Comparison of ENCODE assay signal across 10 cellular contexts in the genomic region with DNA sequence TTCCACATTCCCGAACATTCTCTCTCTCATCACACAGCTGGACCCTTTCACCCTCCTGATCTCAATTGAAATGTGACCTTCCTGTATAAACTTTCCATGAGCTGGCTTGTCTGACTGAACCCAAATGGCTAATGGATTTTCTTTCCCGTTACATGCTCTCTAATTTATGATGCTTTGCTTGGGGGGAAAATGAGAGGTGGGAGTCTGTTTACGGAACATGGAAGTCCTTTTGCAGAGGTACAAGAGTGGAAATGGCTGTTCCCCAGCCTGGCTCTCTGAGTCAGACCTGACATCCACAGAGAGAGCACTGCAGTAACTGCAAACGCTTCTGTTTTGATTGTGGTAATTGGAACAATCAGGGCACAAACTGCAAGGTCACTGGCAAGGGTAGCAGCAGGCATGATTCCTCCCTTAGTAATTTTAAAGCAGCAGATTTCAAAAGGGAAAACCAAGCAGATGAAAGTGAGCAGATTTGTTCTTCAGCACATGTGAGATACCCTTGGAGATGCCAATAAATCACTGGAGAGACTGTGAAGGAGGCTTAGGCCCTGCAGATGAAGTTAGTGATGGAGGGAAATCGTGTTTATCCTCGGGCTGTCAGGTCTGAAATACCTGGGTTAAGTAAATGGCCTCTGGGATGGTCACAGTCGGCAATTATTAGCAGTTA.
A peak's percentile ranks its signal among the peaks of the same experiment; 100 is the strongest.
DNase-seq lines count a peak whose midpoint lies in the region; ATAC-seq and TF ChIP-seq lines count a peak whose summit lies in the region.
"Had no signal": no experiment of that assay in that cellular context is flagged by ENCODE, and none has a peak within 500 bp of the region (broad histone marks: within the 10 kb centered on the region; RNA-seq: fewer than 3 reads in every experiment).

No MANE protein-coding gene starts in this region.

- H3K27me3 Mint-ChIP-seq in activated T-helper 17 cell treated with anti-CD3 and anti-CD28 coated beads, Interleukin-2, amount 50 U/mL, for 72 hours: peaks cover 7% of the 10 kb centered on the region
- peaks cover 2% of the 10 kb centered on the region for H3K27me3 Mint-ChIP-seq in activated CD4-positive, alpha-beta T cell treated with anti-CD3 and anti-CD28 coated beads, Interleukin-2, amount 10 ng/mL, durations not matched to agents 7 days and 5 days

- no peak overlapping the region for H3K4me3 Mint-ChIP-seq in activated T-helper 17 cell treated with anti-CD3 and anti-CD28 coated beads, Interleukin-2, amount 50 U/mL, for 72 hours
- H3K4me3 Mint-ChIP-seq in activated CD4-positive, alpha-beta T cell treated with anti-CD3 and anti-CD28 coated beads, Interleukin-2, amount 10 ng/mL, durations not matched to agents 7 days and 5 days: no peak overlapping the region

- intact Hi-C loops in breast epithelium (cut with DNase I; ENCODE audit: low total_unique reads): loop anchor here (2.0 kb wide), 1 partner anchor 52 kb away; no protein-coding TSS in a partner anchor

- H3K27me3 ChIP-seq in breast epithelium (no peaks in the 10 kb centered on the region), lung (ENCODE audit: control insufficient read depth, insufficient read depth) (no peaks in the 10 kb centered on the region)

- 59 to 74% methylated on average over 7 of the region's 7 CpGs for WGBS in lung, 2 donors

- H3K27ac ChIP-seq in 22Rv1 (peak overlapping the region; percentile 40), breast epithelium (peak overlapping the region; percentile 53 to 73), lung (ENCODE audit: low read depth in 1 of 2, low read length in 1 of 2) (peak overlapping the region in 1 of 2 donors; percentile 67)
- H3K27ac ChIP-seq: C4-2B had no signal

- H3K9me3 Mint-ChIP-seq in activated T-helper 17 cell treated with anti-CD3 and anti-CD28 coated beads, Interleukin-2, amount 50 U/mL, for 72 hours: no peaks in the 10 kb centered on the region
- H3K9me3 Mint-ChIP-seq in activated CD4-positive, alpha-beta T cell treated with anti-CD3 and anti-CD28 coated beads, Interleukin-2, amount 10 ng/mL, durations not matched to agents 7 days and 5 days: no peaks in the 10 kb centered on the region

- H3K27ac Mint-ChIP-seq in activated T-helper 17 cell treated with anti-CD3 and anti-CD28 coated beads, Interleukin-2, amount 50 U/mL, for 72 hours: no peak overlapping the region
- no peak overlapping the region for H3K27ac Mint-ChIP-seq in activated CD4-positive, alpha-beta T cell treated with anti-CD3 and anti-CD28 coated beads, Interleukin-2, amount 10 ng/mL, durations not matched to agents 7 days and 5 days

- no peaks in the 10 kb centered on the region for H3K4me1 Mint-ChIP-seq in activated T-helper 17 cell treated with anti-CD3 and anti-CD28 coated beads, Interleukin-2, amount 50 U/mL, for 72 hours
- H3K4me1 Mint-ChIP-seq in activated CD4-positive, alpha-beta T cell treated with anti-CD3 and anti-CD28 coated beads, Interleukin-2, amount 10 ng/mL, durations not matched to agents 7 days and 5 days: no peaks in the 10 kb centered on the region

- DNase-seq in M059J (ENCODE audit: low read depth) (peak; percentile 83), breast epithelium (ENCODE audit: low spot score in 2 of 2) (no peak), lung (ENCODE audit: low spot score) (no peak), NCI-H510A treated with DMSO at 0.1 percent for 48 hours (lab: John Stamatoyannopoulos, UW) (no peak)
- DNase-seq in activated CD4-positive, alpha-beta T cell treated with anti-CD3 and anti-CD28 coated beads, Interleukin-2, amount 10 ng/mL, durations not matched to agents 7 days and 5 days: no peak

- H3K9me3 ChIP-seq in breast epithelium (no peaks in the 10 kb centered on the region), lung (ENCODE audit: control insufficient read depth in 2 of 2, insufficient read depth in 1 of 2, low read length in 1 of 2) (no peaks in the 10 kb centered on the region)
- H3K9me3 ChIP-seq: HAP-1 had no signal

- H3K36me3 Mint-ChIP-seq in activated T-helper 17 cell treated with anti-CD3 and anti-CD28 coated beads, Interleukin-2, amount 50 U/mL, for 72 hours (ENCODE audit: low read depth): no peaks in the 10 kb centered on the region
- H3K36me3 Mint-ChIP-seq in activated CD4-positive, alpha-beta T cell treated with anti-CD3 and anti-CD28 coated beads, Interleukin-2, amount 10 ng/mL, durations not matched to agents 7 days and 5 days (ENCODE audit: low read depth): no peaks in the 10 kb centered on the region

- ATAC-seq in lung (ENCODE audit: insufficient read depth, low FRiP score) (peak; percentile 27), HG03175 (IDR thresholded peaks at IDR 0.05; ENCODE audit: unreplicated experiment) (no peak)
- no peak for ATAC-seq in activated T-helper 17 cell treated with anti-CD3 and anti-CD28 coated beads, Interleukin-2, amount 50 U/mL, for 72 hours (replicated peaks)

- no peaks in the 10 kb centered on the region for H3K4me1 ChIP-seq in breast epithelium
- H3K4me1 ChIP-seq in lung (ENCODE audit: control insufficient read depth in 2 of 2, insufficient read depth in 2 of 2, low read length in 2 of 2): peaks cover 0 to 7% of the 10 kb centered on the region in 2 donors

- POLR2A ChIA-PET in activated CD4-positive, alpha-beta T cell treated with anti-CD3 and anti-CD28 coated beads, Interleukin-2, amount 10 ng/mL, durations not matched to agents 7 days and 5 days (lab: Charles Lee): no interaction called here

- CTCF ChIA-PET in activated CD4-positive, alpha-beta T cell treated with anti-CD3 and anti-CD28 coated beads, Interleukin-2, amount 10 ng/mL, durations not matched to agents 7 days and 5 days (lab: Charles Lee): no interaction called here

- TF ChIP-seq POLR2A in breast epithelium (IDR thresholded peaks at IDR 0.05): no peak

- TF ChIP-seq CTCF in 22Rv1 (IDR thresholded peaks at IDR 0.05) (no peak), breast epithelium (IDR thresholded peaks at IDR 0.05) (no peak), lung (IDR thresholded peaks at IDR 0.05; ENCODE audit: control extremely low read depth, extremely low read depth) (no peak)

- H3K36me3 ChIP-seq in breast epithelium: no peaks in the 10 kb centered on the region
- no peaks in the 10 kb centered on the region for H3K36me3 ChIP-seq in lung (ENCODE audit: control insufficient read depth in 2 of 2, insufficient read depth in 2 of 2, low read length in 2 of 2)
- H3K36me3 ChIP-seq: HAP-1 had no signal

- H3K4me3 ChIP-seq in breast epithelium: no peak overlapping the region
- no peak overlapping the region for H3K4me3 ChIP-seq in lung
- H3K4me3 ChIP-seq: HAP-1 had no signal
